9 cellular contexts compared by ENCODE assay signal in genomic region chr9:94681508-94681907, GRCh38. TPM values are rescaled to one million over a fixed set of nuclear protein-coding genes. Genes with fewer than 3 reads are reported as not detected.
DNase-seq lines count a peak whose midpoint lies in the region; ATAC-seq, FAIRE-seq and TF ChIP-seq lines count a peak whose summit lies in the region.
"Had no signal": no experiment of that assay in that cellular context is flagged by ENCODE, and none has a peak within 500 bp of the region (broad histone marks: within the 10 kb centered on the region; RNA-seq: fewer than 3 reads in every experiment).

No MANE protein-coding gene starts in this region.

- no peak overlapping the region for H3K27ac ChIP-seq in lower lobe of right lung
- H3K27ac ChIP-seq: SK-N-MC had no signal

- intact Hi-C loops in lower lobe of right lung (cut with DNase I): loop anchor here (5.0 kb wide), 1 partner anchor 451 kb away; no protein-coding TSS in a partner anchor

- CTCF ChIA-PET in activated CD4-positive, alpha-beta memory T cell treated with anti-CD3 and anti-CD28 coated beads, Interleukin-2, amount 10 ng/mL, durations not matched to agents 7 days and 5 days (lab: Charles Lee): interaction anchor here (0.5 to 3.8 kb wide), 29 partner anchors 8 to 1536 kb away, joined by 3 to 164 read pairs (median 4); partner anchors contain the start of genes AOPEP and FBP1

- no peaks in the 10 kb centered on the region for H3K36me3 ChIP-seq in lower lobe of right lung

- no peaks in the 10 kb centered on the region for H3K4me1 Mint-ChIP-seq in activated CD4-positive, alpha-beta memory T cell treated with anti-CD3 and anti-CD28 coated beads, Interleukin-2, amount 10 ng/mL, durations not matched to agents 7 days and 5 days

- H3K9me3 ChIP-seq in lower lobe of right lung: no peaks in the 10 kb centered on the region

- POLR2A ChIA-PET in activated CD4-positive, alpha-beta memory T cell treated with anti-CD3 and anti-CD28 coated beads, Interleukin-2, amount 10 ng/mL, durations not matched to agents 7 days and 5 days (lab: Charles Lee): interaction anchor here (1.0 to 1.4 kb wide), 4 partner anchors 12 to 486 kb away, joined by 3 read pairs; no protein-coding TSS in a partner anchor

- peak; percentile 72 for ATAC-seq in HG02610 (IDR thresholded peaks at IDR 0.05; ENCODE audit: unreplicated experiment)
- peak; percentile 97 for ATAC-seq in lower lobe of right lung
- no peak for ATAC-seq in GM19328 (IDR thresholded peaks at IDR 0.05; ENCODE audit: unreplicated experiment)

- H3K4me3 Mint-ChIP-seq in activated CD4-positive, alpha-beta memory T cell treated with anti-CD3 and anti-CD28 coated beads, Interleukin-2, amount 10 ng/mL, durations not matched to agents 7 days and 5 days: no peak overlapping the region

- no peaks in the 10 kb centered on the region for H3K36me3 Mint-ChIP-seq in activated CD4-positive, alpha-beta memory T cell treated with anti-CD3 and anti-CD28 coated beads, Interleukin-2, amount 10 ng/mL, durations not matched to agents 7 days and 5 days (ENCODE audit: low read depth)

- H3K4me3 ChIP-seq in lower lobe of right lung: no peak overlapping the region
- H3K4me3 ChIP-seq: SK-N-MC had no signal

- H3K27me3 ChIP-seq in lower lobe of right lung (ENCODE audit: low read depth): no peaks in the 10 kb centered on the region

- H3K9me3 Mint-ChIP-seq in activated CD4-positive, alpha-beta memory T cell treated with anti-CD3 and anti-CD28 coated beads, Interleukin-2, amount 10 ng/mL, durations not matched to agents 7 days and 5 days: no peaks in the 10 kb centered on the region

- no peak for FAIRE-seq in D721Med (lab: Jason Lieb, UNC)

- peak; percentile 51 for DNase-seq in D721Med (ENCODE audit: insufficient read length, low spot score)
- peak; percentile 88 for DNase-seq in NCI-H69 (lab: John Stamatoyannopoulos, UW)
- peak; percentile 60 for DNase-seq in activated CD4-positive, alpha-beta memory T cell treated with anti-CD3 and anti-CD28 coated beads, Interleukin-2, amount 10 ng/mL, durations not matched to agents 7 days and 5 days
- DNase-seq in effector CD4-positive, alpha-beta T cell: peak; percentile 44
- DNase-seq in lower lobe of right lung: peak; percentile 83
- peak; percentile 4 to 27 (median 22) for DNase-seq in stimulated activated CD4-positive, alpha-beta T cell treated with anti-CD3 and anti-CD28 coated beads, TNF-alpha, amount 100 ng/mL, for 1 hour (ENCODE audit: low read depth in 3 of 3, low spot score in 1 of 3)

- H3K4me1 ChIP-seq in lower lobe of right lung: no peaks in the 10 kb centered on the region

- peaks cover 44% of the 10 kb centered on the region for H3K27me3 Mint-ChIP-seq in activated CD4-positive, alpha-beta memory T cell treated with anti-CD3 and anti-CD28 coated beads, Interleukin-2, amount 10 ng/mL, durations not matched to agents 7 days and 5 days

- no peak overlapping the region for H3K27ac Mint-ChIP-seq in activated CD4-positive, alpha-beta memory T cell treated with anti-CD3 and anti-CD28 coated beads, Interleukin-2, amount 10 ng/mL, durations not matched to agents 7 days and 5 days

- peak; percentile 84 for TF ChIP-seq CTCF in D721Med (IDR thresholded peaks at IDR 0.05; ENCODE audit: insufficient read depth, missing control alignments)
- TF ChIP-seq CTCF in lower lobe of right lung (IDR thresholded peaks at IDR 0.05): peak; percentile 78

RNA-seq across cellular contexts. Expression of gene FBP1, which starts 42.2 kb away (rescaled TPM):
- under 1 TPM; 0.40 to 0.65 TPM for total RNA-seq in activated CD4-positive, alpha-beta memory T cell treated with anti-CD3 and anti-CD28 coated beads, Interleukin-2, amount 10 ng/mL, durations not matched to agents 7 days and 5 days
- total RNA-seq in lower lobe of right lung: 527 TPM

RNA-seq across cellular contexts. Expression of gene AOPEP, which starts 45.0 kb away (rescaled TPM):
- total RNA-seq in activated CD4-positive, alpha-beta memory T cell treated with anti-CD3 and anti-CD28 coated beads, Interleukin-2, amount 10 ng/mL, durations not matched to agents 7 days and 5 days: 10 to 100 TPM; 13.5 to 17.0 TPM
- 63.7 TPM for total RNA-seq in lower lobe of right lung

Comparison
In these comparisons a context has a peak if more than half of its experiments do, and no peak if none do; other contexts are left out.
1. DNase-seq: peak in every context shown above with its lines; median percentile 88 in NCI-H69; 83 in lower lobe of right lung; 60 in activated CD4-positive, alpha-beta memory T cell treated with anti-CD3 and anti-CD28 coated beads, Interleukin-2, amount 10 ng/mL, durations not matched to agents 7 days and 5 days; 51 in D721Med; 44 in effector CD4-positive, alpha-beta T cell; 22 in stimulated activated CD4-positive, alpha-beta T cell treated with anti-CD3 and anti-CD28 coated beads, TNF-alpha, amount 100 ng/mL, for 1 hour.
2. RNA of gene FBP1, which starts 42.2 kb away (total RNA-seq): 527 TPM in lower lobe of right lung (single experiment); 0.40 to 0.65 TPM in activated CD4-positive, alpha-beta memory T cell treated with anti-CD3 and anti-CD28 coated beads, Interleukin-2, amount 10 ng/mL, durations not matched to agents 7 days and 5 days; every median in the first group is over 100 times any median in the second.